ENCODE assay signal across 10 cellular contexts in the genomic region with DNA sequence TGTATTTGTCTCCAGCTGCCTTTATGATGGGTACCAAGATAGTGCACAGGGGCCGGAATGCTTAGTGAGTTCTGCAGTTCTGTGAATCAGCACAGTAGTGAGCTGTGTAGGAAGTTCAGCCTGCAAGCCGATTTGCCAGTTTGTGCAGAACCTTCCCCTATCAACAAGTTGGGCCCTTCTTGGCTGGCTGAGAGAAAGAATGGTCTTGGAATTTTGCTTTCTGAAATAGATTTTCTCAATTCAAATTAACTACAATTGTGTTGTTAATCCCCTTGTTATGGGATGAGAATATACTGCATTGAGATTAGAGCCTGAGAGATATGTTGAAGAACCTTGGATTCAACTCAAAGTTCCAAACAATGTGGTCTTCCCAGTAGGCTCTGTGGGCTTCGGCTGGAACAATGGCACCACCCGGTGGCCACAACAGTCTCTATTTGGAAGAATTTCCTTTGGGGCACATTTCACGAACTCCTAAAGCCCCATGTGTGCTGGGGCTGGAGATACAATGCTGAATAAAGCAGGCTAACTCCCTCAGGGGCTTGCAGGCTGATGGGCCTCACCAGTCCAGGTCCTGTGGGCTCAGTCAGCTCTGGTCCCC. TPM values are rescaled to one million over a fixed set of nuclear protein-coding genes. Genes with fewer than 3 reads are reported as not detected.
DNase-seq lines count a peak whose midpoint lies in the region; ATAC-seq and TF ChIP-seq lines count a peak whose summit lies in the region.
"Had no signal": no experiment of that assay in that cellular context is flagged by ENCODE, and none has a peak within 500 bp of the region (broad histone marks: within the 10 kb centered on the region; RNA-seq: fewer than 3 reads in every experiment).

No MANE protein-coding gene starts in this region.

- H3K9me3 ChIP-seq in SK-N-SH (no peaks in the 10 kb centered on the region; the same call in 1 of the 2 replicates), gastroesophageal sphincter (no peaks in the 10 kb centered on the region)
- H3K9me3 ChIP-seq: BLaER1 treated with 17β-estradiol and CSF1 and Interleukin-3, amounts not matched to agents 10 nM and 100 nM had no signal

- CTCF ChIA-PET in SK-N-SH (lab: Yijun Ruan, JAX) = interaction anchor here (0.6 to 4.1 kb wide), 11 partner anchors 11 to 804 kb away, joined by 3 to 29 read pairs (median 3); a partner anchor contains a TSS

- 13% methylated on average over 2 of the region's 5 CpGs for WGBS in SK-N-SH (ENCODE audit: low lambda C conversion rate)
- 43 to 47% methylated on average over 4 to 5 of the region's 5 CpGs for WGBS in gastroesophageal sphincter (ENCODE audit: low coverage in 1 of 2), 2 donors

- no peak for TF ChIP-seq POLR2A in gastroesophageal sphincter (IDR thresholded peaks at IDR 0.05)

- TF ChIP-seq EP300 in SK-N-SH (IDR thresholded peaks at IDR 0.05; ENCODE audit: borderline replicate concordance in 1 of 2, low read depth in 1 of 2, low read length in 1 of 2) = no peak
- TF ChIP-seq EP300 in gastroesophageal sphincter (IDR thresholded peaks at IDR 0.05) = no peak

- DNase-seq in SK-N-SH = peak; percentile 54
- DNase-seq in M059J (ENCODE audit: low read depth) = peak; percentile 44
- DNase-seq in SW480 (ENCODE audit: low spot score) = peak; percentile 57
- DNase-seq in posterior vena cava (ENCODE audit: low spot score) = peak; percentile 87
- no peak for DNase-seq in germinal center (ENCODE audit: low spot score)
- DNase-seq in HFFc6 = no peak

- H3K79me2 ChIP-seq in SK-N-SH (ENCODE audit: insufficient read depth) = no peaks in the 10 kb centered on the region

- H3K4me3 ChIP-seq in SK-N-SH (ENCODE audit: low read depth in 2 of 2, low read length in 1 of 2) = peak overlapping the region in 1 of 2 experiments; percentile 52; a peak in 1 of 4 replicates
- no peak overlapping the region for H3K4me3 ChIP-seq in gastroesophageal sphincter
- H3K4me3 ChIP-seq: BLaER1 treated with 17β-estradiol and CSF1 and Interleukin-3, amounts not matched to agents 10 nM and 100 nM had no signal

- H3K4me1 Mint-ChIP-seq in HFFc6 (ENCODE audit: low read depth) = no peaks in the 10 kb centered on the region

- peaks cover 2% of the 10 kb centered on the region; the same call in 1 of the 2 replicates for H3K27me3 Mint-ChIP-seq in HFFc6 (ENCODE audit: insufficient read depth)

- TF ChIP-seq CTCF in SK-N-SH (IDR thresholded peaks at IDR 0.05) (no peak), gastroesophageal sphincter (IDR thresholded peaks at IDR 0.05) (peak in 3 of 4 experiments; percentile 41 to 46 (median 41)), HFFc6 (IDR thresholded peaks at IDR 0.05) (no peak; the same call in 1 of the 2 replicates)

- H3K27ac Mint-ChIP-seq in HFFc6 = no peak overlapping the region

- ATAC-seq in SK-N-SH treated with all-trans-retinoic acid at 6 μM for 48 hours = no peak
- peak; percentile 32 for ATAC-seq in gastroesophageal sphincter

- H3K27me3 ChIP-seq in SK-N-SH (ENCODE audit: insufficient read depth) (no peaks in the 10 kb centered on the region), gastroesophageal sphincter (peaks cover 15% of the 10 kb centered on the region)
- H3K27me3 ChIP-seq: BLaER1 treated with 17β-estradiol and CSF1 and Interleukin-3, amounts not matched to agents 10 nM and 100 nM had no signal

- H3K27ac ChIP-seq in SK-N-SH (ENCODE audit: low read depth in 2 of 2, low read length in 1 of 2) (no peak overlapping the region), gastroesophageal sphincter (no peak overlapping the region)
- H3K27ac ChIP-seq: BLaER1 treated with 17β-estradiol and CSF1 and Interleukin-3, amounts not matched to agents 10 nM and 100 nM had no signal

- TF ChIP-seq RAD21 in SK-N-SH (IDR thresholded peaks at IDR 0.05; ENCODE audit: low read length) = peak; percentile 81

- no peaks in the 10 kb centered on the region for H3K36me3 Mint-ChIP-seq in HFFc6 (ENCODE audit: low read depth)

- POLR2A ChIA-PET in SK-N-SH (lab: Yijun Ruan, JAX) = no interaction called here

- H3K4me1 ChIP-seq in SK-N-SH (ENCODE audit: control insufficient read depth in 1 of 2, insufficient read depth in 2 of 2, low read depth in 1 of 2, low read length in 1 of 2) (no peaks in the 10 kb centered on the region), gastroesophageal sphincter (no peaks in the 10 kb centered on the region)
- H3K4me1 ChIP-seq: BLaER1 treated with 17β-estradiol and CSF1 and Interleukin-3, amounts not matched to agents 10 nM and 100 nM had no signal

- intact Hi-C loops in posterior vena cava (cut with DNase I) = loop anchor here in 1 of 2 donors (10.0 kb wide), 1 partner anchor 802 kb away; a partner anchor contains a TSS

- H2AFZ ChIP-seq in SK-N-SH (ENCODE audit: low read depth) = no peak overlapping the region

- H4K20me1 ChIP-seq in SK-N-SH (ENCODE audit: insufficient read depth) = no peaks in the 10 kb centered on the region
- H4K20me1 ChIP-seq: BLaER1 treated with 17β-estradiol and CSF1 and Interleukin-3, amounts not matched to agents 10 nM and 100 nM had no signal

- H3K4me3 Mint-ChIP-seq in HFFc6 = no peak overlapping the region

- no peak overlapping the region for H3K9ac ChIP-seq in SK-N-SH
- H3K9ac ChIP-seq: BLaER1 treated with 17β-estradiol and CSF1 and Interleukin-3, amounts not matched to agents 10 nM and 100 nM had no signal

- H3K9me3 Mint-ChIP-seq in HFFc6 = peaks cover 46% of the 10 kb centered on the region

- H3F3A ChIP-seq in SK-N-SH (replicated peaks; ENCODE audit: insufficient read depth) = no peaks in the 10 kb centered on the region

- H3K9me2 ChIP-seq in SK-N-SH = no peaks in the 10 kb centered on the region

- H3K36me3 ChIP-seq in SK-N-SH (replicated peaks in 1 of 2; ENCODE audit: control insufficient read depth in 1 of 2, insufficient read depth in 2 of 2, low read length in 1 of 2) (no peaks in the 10 kb centered on the region), gastroesophageal sphincter (no peaks in the 10 kb centered on the region)
- H3K36me3 ChIP-seq: BLaER1 treated with 17β-estradiol and CSF1 and Interleukin-3, amounts not matched to agents 10 nM and 100 nM had no signal

- no peak overlapping the region for H3K4me2 ChIP-seq in SK-N-SH
- H3K4me2 ChIP-seq: BLaER1 treated with 17β-estradiol and CSF1 and Interleukin-3, amounts not matched to agents 10 nM and 100 nM had no signal

TF ChIP-seq in SK-N-SH, 30 proteins besides CTCF, POLR2A, EP300 and RAD21:
- TF ChIP-seq, protein P1, sequence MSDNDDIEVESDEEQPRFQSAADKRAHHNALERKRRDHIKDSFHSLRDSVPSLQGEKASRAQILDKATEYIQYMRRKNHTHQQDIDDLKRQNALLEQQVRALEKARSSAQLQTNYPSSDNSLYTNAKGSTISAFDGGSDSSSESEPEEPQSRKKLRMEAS (IDR thresholded peaks at IDR 0.05; ENCODE audit: low read depth) = no peak
- TF ChIP-seq SMC3 (IDR thresholded peaks at IDR 0.05; ENCODE audit: low read depth, low read length) = peak; percentile 46; the same call in 1 of the 2 replicates
TF ChIP-seq in SK-N-SH: peak in this region for 1.

TF ChIP-seq in SK-N-SH treated with all-trans-retinoic acid at 6 μM for 48 hours, 23 proteins besides CTCF, POLR2A, EP300 and RAD21:
- no peak for TF ChIP-seq CSDC2 (CRISPR knock-in tag; IDR thresholded peaks at IDR 0.05)
- no peak for TF ChIP-seq ARNTL (CRISPR knock-in tag; IDR thresholded peaks at IDR 0.05; ENCODE audit: borderline replicate concordance, low read depth)

RNA-seq across cellular contexts. Expression of a gene that starts 59.1 kb away (rescaled TPM):
- polyA plus RNA-seq in SK-N-SH (2012; rRNA removed) = not detected in 2 replicates
- polyA plus RNA-seq in SK-N-SH (2012; cell fraction: cytosol; rRNA removed) = not detected in 2 replicates
- polyA plus RNA-seq in SK-N-SH (2012; cell fraction: nucleus; rRNA removed) = not detected in 2 replicates
- total RNA-seq in M059J (2014; rRNA removed; shearing (Covaris generic)) = not detected in 2 replicates
- total RNA-seq in gastroesophageal sphincter = not detected
- total RNA-seq in posterior vena cava = not detected
- not detected for total RNA-seq in HFFc6 (2021; fragmentation: NEBNext Ultra II Directional; extraction: Animal tissue kit (Norgen Biotek cat#: 25700))
- total RNA-seq: activated CD8-positive, alpha-beta memory T cell treated with anti-CD3 and anti-CD28 coated beads for 36 hours had no signal

Comparison
In these comparisons a context has a peak if more than half of its experiments do, and no peak if none do; other contexts are left out.
1. DNase-seq: peak in SK-N-SH (single experiment), M059J (single experiment), SW480 (single experiment) and posterior vena cava (single experiment); none in germinal center (single experiment) and HFFc6 (single experiment).
2. CTCF ChIP-seq: peak in gastroesophageal sphincter (3 of 4); none in SK-N-SH (single experiment) and HFFc6 (single experiment).